ENCODE assay signal across 8 cellular contexts in the genomic region with DNA sequence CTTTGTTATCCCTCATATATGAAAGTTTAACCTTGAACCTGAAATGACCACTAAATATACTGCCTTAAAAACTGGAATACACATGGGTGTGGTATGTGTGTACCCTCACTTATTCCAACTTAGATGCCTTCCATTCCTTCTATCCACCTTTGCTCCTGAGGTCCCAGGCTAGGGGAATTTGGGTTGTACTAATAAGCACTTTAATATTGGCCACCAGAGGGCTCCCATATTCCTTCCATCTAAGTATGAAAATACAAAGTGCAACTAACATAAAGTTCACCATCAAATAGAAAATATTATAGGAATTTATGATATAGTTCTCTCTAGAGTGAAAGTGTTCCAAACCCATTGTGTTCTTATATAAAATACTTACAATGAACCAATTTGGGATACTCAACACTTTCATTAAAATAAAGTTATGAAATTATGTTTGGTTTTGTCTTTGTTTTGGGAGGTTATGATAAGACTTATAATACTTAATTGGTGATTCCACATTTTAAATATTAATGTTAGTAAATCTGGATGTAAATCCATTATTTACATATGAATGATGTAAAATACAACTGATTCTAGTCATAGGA.
A peak's percentile ranks its signal among the peaks of the same experiment; 100 is the strongest.
DNase-seq lines count a peak whose midpoint lies in the region; ATAC-seq and TF ChIP-seq lines count a peak whose summit lies in the region.

No MANE protein-coding gene starts in this region.

- H3K27ac ChIP-seq in ascending aorta = no peak overlapping the region
- H3K27ac ChIP-seq in tibial nerve = peak overlapping the region in 2 of 4 donors; percentile 26 to 47

- H3K36me3 Mint-ChIP-seq in natural killer cell (no peaks in the 10 kb centered on the region), immature natural killer cell (no peaks in the 10 kb centered on the region)
- H3K36me3 Mint-ChIP-seq in natural killer cell treated with Interleukin-12 subunit alpha and Interleukin-12 subunit beta and Interleukin-15 and Interleukin-18, amount 100 ng/mL, for 72 hours = no peaks in the 10 kb centered on the region

- peaks cover 0 to 7% of the 10 kb centered on the region in 2 donors for H3K4me1 ChIP-seq in ascending aorta
- H3K4me1 ChIP-seq in tibial nerve = no peaks in the 10 kb centered on the region

- TF ChIP-seq POLR2A in tibial nerve (IDR thresholded peaks at IDR 0.05) (no peak), GM18505 (IDR thresholded peaks at IDR 0.05; ENCODE audit: borderline replicate concordance, extremely low read depth, insufficient read depth, insufficient read length) (no peak)

- intact Hi-C loops in natural killer cell (cut with micrococcal nuclease) (loop anchor here (1.0 to 10.0 kb wide), 2 partner anchors 243 to 1040 kb away; no protein-coding TSS in a partner anchor), ascending aorta (cut with DNase I) (loop anchor here (1.0 to 5.0 kb wide), 3 partner anchors 62 to 243 kb away; a partner anchor contains a TSS)

- DNase-seq in natural killer cell (no peak), NCI-H2227 (lab: John Stamatoyannopoulos, UW; ENCODE audit: unreplicated experiment) (peak; percentile 33), ascending aorta (ENCODE audit: low spot score in 2 of 2) (no peak), immature natural killer cell (peak; percentile 2 to 33 (median 11)), tibial nerve (ENCODE audit: low spot score in 2 of 2) (peak in 1 of 2 donors; percentile 81)
- DNase-seq in natural killer cell treated with Interleukin-12 subunit alpha and Interleukin-12 subunit beta and Interleukin-15 and Interleukin-18, amount 100 ng/mL, for 72 hours (ENCODE audit: low spot score) = no peak

- H3K27me3 ChIP-seq in ascending aorta (no peaks in the 10 kb centered on the region), tibial nerve (no peaks in the 10 kb centered on the region)

- H3K27ac Mint-ChIP-seq in natural killer cell (no peak overlapping the region), immature natural killer cell (no peak overlapping the region)
- H3K27ac Mint-ChIP-seq in natural killer cell treated with Interleukin-12 subunit alpha and Interleukin-12 subunit beta and Interleukin-15 and Interleukin-18, amount 100 ng/mL, for 72 hours = no peak overlapping the region

- H3K4me3 Mint-ChIP-seq in natural killer cell (no peak overlapping the region), immature natural killer cell (no peak overlapping the region)
- no peak overlapping the region for H3K4me3 Mint-ChIP-seq in natural killer cell treated with Interleukin-12 subunit alpha and Interleukin-12 subunit beta and Interleukin-15 and Interleukin-18, amount 100 ng/mL, for 72 hours

- H3K9me3 ChIP-seq in ascending aorta (no peaks in the 10 kb centered on the region), tibial nerve (no peaks in the 10 kb centered on the region)

- TF ChIP-seq EP300 in tibial nerve (IDR thresholded peaks at IDR 0.05) = no peak

- TF ChIP-seq CTCF in natural killer cell (IDR thresholded peaks at IDR 0.05) (peak; percentile 47), ascending aorta (IDR thresholded peaks at IDR 0.05) (peak; percentile 52 to 69 (median 67)), tibial nerve (IDR thresholded peaks at IDR 0.05) (peak; percentile 47 to 71 (median 59))

- H3K36me3 ChIP-seq in ascending aorta = no peaks in the 10 kb centered on the region
- no peaks in the 10 kb centered on the region for H3K36me3 ChIP-seq in tibial nerve

- H3K4me1 Mint-ChIP-seq in natural killer cell (no peaks in the 10 kb centered on the region), immature natural killer cell (peaks cover 3% of the 10 kb centered on the region in 2 donors)
- H3K4me1 Mint-ChIP-seq in natural killer cell treated with Interleukin-12 subunit alpha and Interleukin-12 subunit beta and Interleukin-15 and Interleukin-18, amount 100 ng/mL, for 72 hours (ENCODE audit: low read depth in 2 of 2) = peaks cover 2 to 9% of the 10 kb centered on the region in 2 donors

- H3K4me3 ChIP-seq in ascending aorta = no peak overlapping the region
- no peak overlapping the region for H3K4me3 ChIP-seq in tibial nerve

- H3K27me3 Mint-ChIP-seq in natural killer cell (ENCODE audit: low read depth in 2 of 2) (no peaks in the 10 kb centered on the region), immature natural killer cell (ENCODE audit: low read depth in 3 of 3) (peaks cover 0 to 5% (median 0%) of the 10 kb centered on the region in 3 donors)
- peaks cover 6 to 23% of the 10 kb centered on the region in 2 donors for H3K27me3 Mint-ChIP-seq in natural killer cell treated with Interleukin-12 subunit alpha and Interleukin-12 subunit beta and Interleukin-15 and Interleukin-18, amount 100 ng/mL, for 72 hours

- ATAC-seq in natural killer cell (no peak), HG02943 (IDR thresholded peaks at IDR 0.05; ENCODE audit: low read depth, unreplicated experiment) (peak; percentile 83), GM18505 (IDR thresholded peaks at IDR 0.05; ENCODE audit: unreplicated experiment) (no peak)
- no peak for ATAC-seq in natural killer cell treated with Interleukin-12 subunit alpha and Interleukin-12 subunit beta and Interleukin-15 and Interleukin-18, amount 100 ng/mL, for 72 hours

- H3K9me3 Mint-ChIP-seq in natural killer cell (no peaks in the 10 kb centered on the region), immature natural killer cell (peaks cover 0 to 2% (median 0%) of the 10 kb centered on the region in 6 donors)
- no peaks in the 10 kb centered on the region for H3K9me3 Mint-ChIP-seq in natural killer cell treated with Interleukin-12 subunit alpha and Interleukin-12 subunit beta and Interleukin-15 and Interleukin-18, amount 100 ng/mL, for 72 hours

Comparison
In these comparisons a context has a peak if more than half of its experiments do, and no peak if none do; other contexts are left out.
1. DNase-seq: peak in NCI-H2227 (single experiment) and immature natural killer cell (3 of 3); none in natural killer cell (single experiment), natural killer cell treated with Interleukin-12 subunit alpha and Interleukin-12 subunit beta and Interleukin-15 and Interleukin-18, amount 100 ng/mL, for 72 hours (single experiment) and ascending aorta (0 of 2).
2. Peak in every context shown above with its lines, with median percentiles within 50 percentile points of each other: CTCF ChIP-seq.